Comparison of ENCODE assay signal across 3 cellular contexts in genomic region chr6:100234625-100235024, GRCh38.
TF ChIP-seq lines count a peak whose summit lies in the region.

No MANE protein-coding gene starts in this region.

TF ChIP-seq in GM12878, 131 proteins besides CTCF, POLR2A, EP300 and RAD21:
- TF ChIP-seq POLR2AphosphoS2 (IDR thresholded peaks at IDR 0.05; ENCODE audit: low read depth, low read length) (no peak), MTA3 (IDR thresholded peaks at IDR 0.05; ENCODE audit: borderline replicate concordance, low read length) (no peak), TAF1 (IDR thresholded peaks at IDR 0.05; ENCODE audit: borderline replicate concordance, low read depth, low read length) (no peak), CHD1 (IDR thresholded peaks at IDR 0.05; ENCODE audit: low read depth, low read length) (no peak), TCF3 (IDR thresholded peaks at IDR 0.05; ENCODE audit: borderline replicate concordance, insufficient read depth, low read depth, low read length) (no peak), ATF7 (IDR thresholded peaks at IDR 0.05; ENCODE audit: low read depth) (no peak), ASH2L (IDR thresholded peaks at IDR 0.05; ENCODE audit: borderline replicate concordance, low read depth) (no peak), NFYA (IDR thresholded peaks at IDR 0.05; ENCODE audit: borderline replicate concordance, low read depth, low read length) (no peak), SUZ12 (IDR thresholded peaks at IDR 0.05; ENCODE audit: unreplicated experiment) (no peak), CREM (IDR thresholded peaks at IDR 0.05; ENCODE audit: low read depth) (no peak), ESRRA (IDR thresholded peaks at IDR 0.05; ENCODE audit: low read length) (no peak), ATF3 (IDR thresholded peaks at IDR 0.05; ENCODE audit: borderline replicate concordance, extremely low read depth, low read depth, low read length) (no peak), MXI1 (IDR thresholded peaks at IDR 0.05; ENCODE audit: low read depth, low read length) (no peak), PML (IDR thresholded peaks at IDR 0.05; ENCODE audit: low read length) (no peak), ZNF592 (IDR thresholded peaks at IDR 0.05) (no peak), BHLHE40 (IDR thresholded peaks at IDR 0.05; ENCODE audit: borderline replicate concordance in 1 of 2, low read depth in 2 of 2, low read length in 1 of 2) (no peak), SREBF1 (IDR thresholded peaks at IDR 0.05; ENCODE audit: low read length) (no peak), LARP7 (IDR thresholded peaks at IDR 0.05) (no peak)
TF ChIP-seq in GM12878: peak in this region for 0.

TF ChIP-seq in HepG2, 621 proteins besides CTCF, POLR2A, EP300 and RAD21:
- TF ChIP-seq ZNF7 (CRISPR knock-in tag; IDR thresholded peaks at IDR 0.05) (0 out of 2 replicates have a peak, but pooled peaks have one; percentile 31), HNF4A (CRISPR knock-in tag; IDR thresholded peaks at IDR 0.05) (peak; percentile 37), EHMT2 (IDR thresholded peaks at IDR 0.05; ENCODE audit: borderline replicate concordance, low read depth, low read length) (no peak), SALL1 (CRISPR knock-in tag; IDR thresholded peaks at IDR 0.05) (no peak), ZC3H13 (CRISPR knock-in tag; IDR thresholded peaks at IDR 0.05) (no peak)

TF ChIP-seq in GM12891, 5 proteins besides CTCF, POLR2A, EP300 and RAD21:
- TF ChIP-seq POU2F2 (IDR thresholded peaks at IDR 0.05; ENCODE audit: low read depth, low read length) (no peak), POLR2AphosphoS5 (IDR thresholded peaks at IDR 0.05; ENCODE audit: low read depth, low read length) (no peak), TAF1 (IDR thresholded peaks at IDR 0.05; ENCODE audit: low read depth, low read length) (no peak), SPI1 (IDR thresholded peaks at IDR 0.05; ENCODE audit: low read depth, low read length) (no peak), PAX5 (IDR thresholded peaks at IDR 0.05; ENCODE audit: insufficient read depth, low read length, severe bottlenecking) (no peak)
